Comparison of ENCODE assay signal across 13 cellular contexts in genomic region chr11:69447786-69448185, GRCh38. TPM values are rescaled to one million over a fixed set of nuclear protein-coding genes. Genes with fewer than 3 reads are reported as not detected.
A peak's percentile ranks its signal among the peaks of the same experiment; 100 is the strongest.
DNase-seq lines count a peak whose midpoint lies in the region; ATAC-seq and TF ChIP-seq lines count a peak whose summit lies in the region.
"Had no signal": no experiment of that assay in that cellular context is flagged by ENCODE, and none has a peak within 500 bp of the region (broad histone marks: within the 10 kb centered on the region; RNA-seq: fewer than 3 reads in every experiment).

No MANE protein-coding gene starts in this region.

- peak overlapping the region; percentile 68 for H2BK15ac ChIP-seq in neuronal stem cell (ENCODE audit: low read length)

- H4K91ac ChIP-seq in neuronal stem cell (ENCODE audit: low read depth, low read length, poor library complexity): no peak overlapping the region

- H3K14ac ChIP-seq in neuronal stem cell (ENCODE audit: low read length): no peak overlapping the region

- H3K27ac ChIP-seq in mammary epithelial cell (ENCODE audit: insufficient read depth, low read depth, low read length): no peak overlapping the region
- H3K27ac ChIP-seq in neuronal stem cell (replicated peaks; ENCODE audit: low read length): no peak overlapping the region
- H3K27ac ChIP-seq: C4-2B, ovary had no signal

- no peak overlapping the region for H3K4me3 Mint-ChIP-seq in activated CD8-positive, alpha-beta T cell treated with anti-CD3 and anti-CD28 coated beads, Interleukin-2, amount 10 ng/mL, durations not matched to agents 7 days and 5 days

- CTCF ChIA-PET in mammary epithelial cell (lab: Charles Lee; ENCODE audit: low non-redundant PET): no interaction called here
- CTCF ChIA-PET in activated CD8-positive, alpha-beta T cell treated with anti-CD3 and anti-CD28 coated beads, Interleukin-2, amount 10 ng/mL, durations not matched to agents 7 days and 5 days (lab: Charles Lee): no interaction called here

- H3K27ac Mint-ChIP-seq in activated CD8-positive, alpha-beta T cell treated with anti-CD3 and anti-CD28 coated beads, Interleukin-2, amount 10 ng/mL, durations not matched to agents 7 days and 5 days: no peak overlapping the region
- H3K27ac Mint-ChIP-seq: activated naive CD4-positive, alpha-beta T cell treated with anti-CD3 and anti-CD28 coated beads, Interleukin-2, amount 50 U/mL, for 72 hours had no signal

- H3K23ac ChIP-seq in neuronal stem cell (ENCODE audit: low read depth, low read length, poor library complexity): peak overlapping the region; percentile 46

- in situ Hi-C loops in mammary epithelial cell (cut with MboI; ENCODE audit: low sequenced_read_pairs in 2 of 2): loop anchor here in 1 of 2 donors (25.0 kb wide), 2 partner anchors 190 to 335 kb away; partner anchors contain the start of gene CCND1

- no peak overlapping the region for H4K8ac ChIP-seq in neuronal stem cell (ENCODE audit: low read depth, low read length)

- no peaks in the 10 kb centered on the region for H3K36me3 Mint-ChIP-seq in activated CD8-positive, alpha-beta T cell treated with anti-CD3 and anti-CD28 coated beads, Interleukin-2, amount 10 ng/mL, durations not matched to agents 7 days and 5 days (ENCODE audit: low read depth)
- H3K36me3 Mint-ChIP-seq: activated naive CD4-positive, alpha-beta T cell treated with anti-CD3 and anti-CD28 coated beads, Interleukin-2, amount 50 U/mL, for 72 hours had no signal

- peaks cover 13% of the 10 kb centered on the region for H3K4me1 Mint-ChIP-seq in activated CD8-positive, alpha-beta T cell treated with anti-CD3 and anti-CD28 coated beads, Interleukin-2, amount 10 ng/mL, durations not matched to agents 7 days and 5 days (ENCODE audit: low read depth)

- no peaks in the 10 kb centered on the region for H3K9me3 ChIP-seq in mammary epithelial cell (replicated peaks; ENCODE audit: insufficient read depth, low read length)
- H3K9me3 ChIP-seq in neuronal stem cell (replicated peaks in 1 of 2; ENCODE audit: control insufficient read depth in 2 of 2, insufficient read depth in 1 of 2, low read depth in 1 of 2, low read length in 2 of 2): peaks cover 0 to 4% of the 10 kb centered on the region in 2 donors
- H3K9me3 ChIP-seq: ovary had no signal

- H3K4me3 ChIP-seq in LNCaP clone FGC (ENCODE audit: low read depth, low read length) (no peak overlapping the region), mammary epithelial cell (replicated peaks in 1 of 3; ENCODE audit: insufficient read depth in 1 of 3, low read depth in 2 of 3, low read length in 3 of 3) (no peak overlapping the region), neuronal stem cell (ENCODE audit: low read length in 2 of 2) (no peak overlapping the region)
- H3K4me3 ChIP-seq: ovary had no signal

- no peak overlapping the region for H2BK5ac ChIP-seq in neuronal stem cell (ENCODE audit: low read length)

- TF ChIP-seq CTCF in LNCaP clone FGC (IDR thresholded peaks at IDR 0.05; ENCODE audit: control insufficient read depth, extremely low read depth, insufficient read depth) (no peak), mammary epithelial cell (conservative IDR thresholded peaks at IDR 0.05 in 1 of 2, IDR thresholded peaks at IDR 0.05 in 1 of 2; ENCODE audit: extremely low read depth in 1 of 2, insufficient read depth in 1 of 2, low read depth in 1 of 2, low read length in 2 of 2) (no peak)

- 83% methylated on average over 7 of the region's 7 CpGs for WGBS in mammary epithelial cell (ENCODE audit: low coverage, missing lambda C conversion rate)
- no CpG with 5 or more reads among the region's 7 CpGs for WGBS in neuronal stem cell (ENCODE audit: extremely low coverage in 2 of 2, insufficient read length in 2 of 2, insufficient replicate concordance in 1 of 2), 2 donors

- H4K20me1 ChIP-seq in mammary epithelial cell (ENCODE audit: insufficient read depth, low read length): no peaks in the 10 kb centered on the region

- peaks cover 12% of the 10 kb centered on the region for H3K27me3 Mint-ChIP-seq in activated CD8-positive, alpha-beta T cell treated with anti-CD3 and anti-CD28 coated beads, Interleukin-2, amount 10 ng/mL, durations not matched to agents 7 days and 5 days (ENCODE audit: low read depth)

- no TSS peak for BruUV-seq in mammary epithelial cell (replicated peaks; lab: Mats Ljungman, UMichigan)

- intact Hi-C loops in mammary epithelial cell (cut with micrococcal nuclease): no loop called here

- no peaks in the 10 kb centered on the region for H3K27me3 ChIP-seq in mammary epithelial cell (ENCODE audit: insufficient read depth, low read length)
- H3K27me3 ChIP-seq in neuronal stem cell (ENCODE audit: control insufficient read depth in 3 of 3, insufficient read depth in 3 of 3, low read depth in 1 of 3, low read length in 3 of 3): no peaks in the 10 kb centered on the region
- H3K27me3 ChIP-seq: ovary had no signal

- no peak overlapping the region for H3K4me2 ChIP-seq in mammary epithelial cell (ENCODE audit: insufficient read depth, low read depth, low read length)
- H3K4me2 ChIP-seq in neuronal stem cell (ENCODE audit: insufficient read depth, low read length, poor library complexity, severe bottlenecking): no peak overlapping the region

- H3K9me3 Mint-ChIP-seq in activated CD8-positive, alpha-beta T cell treated with anti-CD3 and anti-CD28 coated beads, Interleukin-2, amount 10 ng/mL, durations not matched to agents 7 days and 5 days (ENCODE audit: insufficient read depth): no peaks in the 10 kb centered on the region
- H3K9me3 Mint-ChIP-seq: activated naive CD4-positive, alpha-beta T cell treated with anti-CD3 and anti-CD28 coated beads, Interleukin-2, amount 50 U/mL, for 72 hours had no signal

- H3K4me1 ChIP-seq in mammary epithelial cell (ENCODE audit: insufficient read depth, low read length) (peaks cover 31% of the 10 kb centered on the region), neuronal stem cell (ENCODE audit: control insufficient read depth in 2 of 2, insufficient read depth in 1 of 2, low read depth in 1 of 2, low read length in 2 of 2) (peaks cover 10 to 26% of the 10 kb centered on the region in 2 donors)

- no peak overlapping the region for H3K9ac ChIP-seq in mammary epithelial cell (ENCODE audit: insufficient read depth, low read length)
- H3K9ac ChIP-seq in neuronal stem cell (ENCODE audit: low read depth, low read length, poor library complexity): peak overlapping the region; percentile 36

- no peaks in the 10 kb centered on the region for H3K79me1 ChIP-seq in neuronal stem cell (ENCODE audit: low read depth, low read length)

- peak overlapping the region; percentile 24 for H2BK12ac ChIP-seq in neuronal stem cell (ENCODE audit: low read length)

- POLR2A ChIA-PET in activated CD8-positive, alpha-beta T cell treated with anti-CD3 and anti-CD28 coated beads, Interleukin-2, amount 10 ng/mL, durations not matched to agents 7 days and 5 days (lab: Charles Lee): no interaction called here

- H3K79me2 ChIP-seq in mammary epithelial cell (ENCODE audit: insufficient read depth, low read length): no peaks in the 10 kb centered on the region

- H3K18ac ChIP-seq in neuronal stem cell (ENCODE audit: low read length): peak overlapping the region; percentile 36

- ATAC-seq in activated CD8-positive, alpha-beta T cell treated with anti-CD3 and anti-CD28 coated beads, Interleukin-2, amount 10 ng/mL, durations not matched to agents 7 days and 5 days: no peak
- no peak for ATAC-seq in HG03139 (IDR thresholded peaks at IDR 0.05; ENCODE audit: unreplicated experiment)
- ATAC-seq: activated naive CD4-positive, alpha-beta T cell treated with anti-CD3 and anti-CD28 coated beads, Interleukin-2, amount 50 U/mL, for 72 hours had no signal

- H2AFZ ChIP-seq in mammary epithelial cell (ENCODE audit: low read depth, low read length): no peak overlapping the region
- no peak overlapping the region for H2AFZ ChIP-seq in neuronal stem cell (ENCODE audit: low read length)

- DNase-seq in EL (peak; percentile 24), LNCaP clone FGC (ENCODE audit: low read depth) (peak; percentile 4), mammary epithelial cell (peak; percentile 65), neuronal stem cell (ENCODE audit: low spot score) (no peak), NCI-H748 (lab: John Stamatoyannopoulos, UW; ENCODE audit: unreplicated experiment) (no peak)
- DNase-seq in activated CD8-positive, alpha-beta T cell treated with anti-CD3 and anti-CD28 coated beads, Interleukin-2, amount 10 ng/mL, durations not matched to agents 7 days and 5 days: no peak
- DNase-seq: central memory CD4-positive, alpha-beta T cell; NCI-H446 treated with DMSO at 0.1 percent for 48 hours; ovary had no signal

- H2AK5ac ChIP-seq in neuronal stem cell (ENCODE audit: low read depth, low read length): no peak overlapping the region

- H3K4ac ChIP-seq in neuronal stem cell (ENCODE audit: low read length): no peak overlapping the region

- H3K36me3 ChIP-seq in mammary epithelial cell (ENCODE audit: insufficient read depth, low read length) (no peaks in the 10 kb centered on the region), neuronal stem cell (replicated peaks in 1 of 2; ENCODE audit: control insufficient read depth in 2 of 2, insufficient read depth in 2 of 2, low read length in 2 of 2) (no peaks in the 10 kb centered on the region)
- H3K36me3 ChIP-seq: ovary had no signal

- no peak overlapping the region for H2BK120ac ChIP-seq in neuronal stem cell (ENCODE audit: low read depth, low read length)

- dilution Hi-C loops in mammary epithelial cell (cut with HindIII; ENCODE audit: low sequenced_read_pairs): no loop called here

RNA-seq across cellular contexts. Expression of gene LINC01488, which starts 33.7 kb away (rescaled TPM):
- not detected for total RNA-seq in mammary epithelial cell
- not detected for polyA plus RNA-seq in mammary epithelial cell
- 0.16 TPM for polyA minus RNA-seq in mammary epithelial cell
- polyA plus RNA-seq in neuronal stem cell (2013, experiment 1 of 2): 0.06 TPM
- 0.01 TPM for polyA plus RNA-seq in neuronal stem cell (2013, experiment 2 of 2)
- not detected for total RNA-seq in activated CD8-positive, alpha-beta T cell treated with anti-CD3 and anti-CD28 coated beads, Interleukin-2, amount 10 ng/mL, durations not matched to agents 7 days and 5 days
- total RNA-seq: activated naive CD4-positive, alpha-beta T cell treated with anti-CD3 and anti-CD28 coated beads, Interleukin-2, amount 50 U/mL, for 72 hours; frontal cortex; ovary had no signal
- polyA plus RNA-seq: ovary had no signal

Comparison
In these comparisons a context has a peak if more than half of its experiments do, and no peak if none do; other contexts are left out.
1. DNase-seq: peak in EL (single experiment), LNCaP clone FGC (single experiment) and mammary epithelial cell (single experiment); none in neuronal stem cell (single experiment), activated CD8-positive, alpha-beta T cell treated with anti-CD3 and anti-CD28 coated beads, Interleukin-2, amount 10 ng/mL, durations not matched to agents 7 days and 5 days (single experiment) and NCI-H748 (single experiment).